ENCODE assay signal across 1 cellular context in the genomic region with DNA sequence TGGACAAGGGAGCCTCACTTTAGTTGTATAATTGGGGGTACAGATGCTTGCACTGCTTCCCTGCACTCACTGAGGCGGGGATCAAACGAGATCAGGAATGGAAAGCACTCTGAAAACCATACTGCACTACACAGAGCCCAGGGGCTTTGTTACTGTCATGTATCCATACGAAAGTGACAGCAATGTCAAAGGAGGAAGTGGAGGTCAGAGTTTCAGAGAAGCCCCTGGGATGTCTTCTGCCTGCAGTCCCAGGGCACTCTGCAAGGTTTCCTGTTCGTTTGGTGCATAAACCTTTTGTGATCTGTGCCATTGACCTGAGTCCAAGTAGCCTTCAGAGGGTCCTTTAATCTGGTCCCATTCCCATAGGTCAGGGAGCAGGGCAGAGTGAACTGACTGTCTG.
A peak's percentile ranks its signal among the peaks of the same experiment; 100 is the strongest.
TF ChIP-seq lines count a peak whose summit lies in the region.

No MANE protein-coding gene starts in this region.

TF ChIP-seq in GM12878, 131 proteins besides CTCF, POLR2A, EP300 and RAD21:
- TF ChIP-seq, protein P1, sequence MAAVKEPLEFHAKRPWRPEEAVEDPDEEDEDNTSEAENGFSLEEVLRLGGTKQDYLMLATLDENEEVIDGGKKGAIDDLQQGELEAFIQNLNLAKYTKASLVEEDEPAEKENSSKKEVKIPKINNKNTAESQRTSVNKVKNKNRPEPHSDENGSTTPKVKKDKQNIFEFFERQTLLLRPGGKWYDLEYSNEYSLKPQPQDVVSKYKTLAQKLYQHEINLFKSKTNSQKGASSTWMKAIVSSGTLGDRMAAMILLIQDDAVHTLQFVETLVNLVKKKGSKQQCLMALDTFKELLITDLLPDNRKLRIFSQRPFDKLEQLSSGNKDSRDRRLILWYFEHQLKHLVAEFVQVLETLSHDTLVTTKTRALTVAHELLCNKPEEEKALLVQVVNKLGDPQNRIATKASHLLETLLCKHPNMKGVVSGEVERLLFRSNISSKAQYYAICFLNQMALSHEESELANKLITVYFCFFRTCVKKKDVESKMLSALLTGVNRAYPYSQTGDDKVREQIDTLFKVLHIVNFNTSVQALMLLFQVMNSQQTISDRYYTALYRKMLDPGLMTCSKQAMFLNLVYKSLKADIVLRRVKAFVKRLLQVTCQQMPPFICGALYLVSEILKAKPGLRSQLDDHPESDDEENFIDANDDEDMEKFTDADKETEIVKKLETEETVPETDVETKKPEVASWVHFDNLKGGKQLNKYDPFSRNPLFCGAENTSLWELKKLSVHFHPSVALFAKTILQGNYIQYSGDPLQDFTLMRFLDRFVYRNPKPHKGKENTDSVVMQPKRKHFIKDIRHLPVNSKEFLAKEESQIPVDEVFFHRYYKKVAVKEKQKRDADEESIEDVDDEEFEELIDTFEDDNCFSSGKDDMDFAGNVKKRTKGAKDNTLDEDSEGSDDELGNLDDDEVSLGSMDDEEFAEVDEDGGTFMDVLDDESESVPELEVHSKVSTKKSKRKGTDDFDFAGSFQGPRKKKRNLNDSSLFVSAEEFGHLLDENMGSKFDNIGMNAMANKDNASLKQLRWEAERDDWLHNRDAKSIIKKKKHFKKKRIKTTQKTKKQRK (IDR thresholded peaks at IDR 0.05; ENCODE audit: low read depth, low read length) = no peak
- TF ChIP-seq SPI1 (IDR thresholded peaks at IDR 0.05; ENCODE audit: borderline replicate concordance, insufficient read depth, low read depth, low read length) (peak; percentile 76), MEF2B (IDR thresholded peaks at IDR 0.05; ENCODE audit: partially characterized antibody, poor library complexity, severe bottlenecking) (no peak), CBFB (IDR thresholded peaks at IDR 0.05; ENCODE audit: low read depth) (no peak)
